In genomic region chr5:132490484-132491367, GRCh38 we compare ENCODE assay signal across 8 cellular contexts. TPM values are rescaled to one million over a fixed set of nuclear protein-coding genes. Genes with fewer than 3 reads are reported as not detected.
DNase-seq lines count a peak whose midpoint lies in the region; ATAC-seq and TF ChIP-seq lines count a peak whose summit lies in the region.

IRF1 (minus strand) TSS chr5:132490773; CDS start chr5:132489478, 1,295 bp downstream.

- H3K4me2 ChIP-seq in OCI-LY1 (ENCODE audit: low read length) = peak within 1 kb of the TSS; percentile 94

- H4K20me1 ChIP-seq in OCI-LY1 (ENCODE audit: insufficient read depth, low read length) = no peaks in the 10 kb centered on the region

- DNase-seq in DMS 273 (lab: John Stamatoyannopoulos, UW; ENCODE audit: unreplicated experiment) = peak; percentile 97
- DNase-seq in activated CD8-positive, alpha-beta memory T cell treated with anti-CD3 and anti-CD28 coated beads, Interleukin-2, amount 50 U/mL, for 4 hours = peak; percentile 99
- peak; percentile 94 for DNase-seq in endothelial cell (ENCODE audit: low spot score)
- DNase-seq in midbrain (lab: John Stamatoyannopoulos, UW) = peak; percentile 93
- peak; percentile 97 for DNase-seq in stimulated activated CD8-positive, alpha-beta memory T cell treated with anti-CD3 and anti-CD28 coated beads, Interleukin-2, amount 100 ng/mL, for 48 hours (ENCODE audit: low read depth in 2 of 2)

- H3K27ac ChIP-seq in HUES64 (ENCODE audit: low read depth, low read length) = peak within 1 kb of the TSS; percentile 70; the same call in 1 of the 2 replicates
- H3K27ac ChIP-seq in OCI-LY1 (ENCODE audit: low read depth, low read length, poor library complexity, severe bottlenecking) = peak within 1 kb of the TSS; percentile 67

- no peaks in the 10 kb centered on the region for H3K79me2 ChIP-seq in OCI-LY1 (ENCODE audit: insufficient read depth, low read length)

- WGBS in HUES64 = under 1% methylated on average over 87 of the region's 87 CpGs

- H3K4me1 ChIP-seq in HUES64 (ENCODE audit: insufficient read depth, low read length) (peaks cover 15% of the 10 kb centered on the region; the same call in 1 of the 2 replicates), OCI-LY1 (ENCODE audit: insufficient read depth, low read length, severe bottlenecking) (peaks cover 48% of the 10 kb centered on the region)

- peak within 1 kb of the TSS; percentile 73 for H3K4me3 ChIP-seq in HUES64 (ENCODE audit: low read length)
- H3K4me3 ChIP-seq in OCI-LY1 (ENCODE audit: low read depth, low read length, poor library complexity, severe bottlenecking) = peak within 1 kb of the TSS; percentile 79

- peaks cover 9% of the 10 kb centered on the region; the same call in 1 of the 2 replicates for H3F3A ChIP-seq in OCI-LY1 (ENCODE audit: insufficient read depth, low read length)

- peaks cover 36% of the 10 kb centered on the region for H3K27me3 ChIP-seq in HUES64 (ENCODE audit: insufficient read depth, low read length)
- no peaks in the 10 kb centered on the region for H3K27me3 ChIP-seq in OCI-LY1 (ENCODE audit: insufficient read depth, low read length)

- no peaks in the 10 kb centered on the region for H3K9me2 ChIP-seq in OCI-LY1 (ENCODE audit: low read depth, low read length)

- peak within 1 kb of the TSS; percentile 87 for H3K4me3 Mint-ChIP-seq in endothelial cell (ENCODE audit: unreplicated experiment)

- H3K9me3 ChIP-seq in HUES64 (ENCODE audit: insufficient read depth, low read depth, low read length) = no peaks in the 10 kb centered on the region
- no peaks in the 10 kb centered on the region for H3K9me3 ChIP-seq in OCI-LY1 (ENCODE audit: low read length)

- H3K9me3 Mint-ChIP-seq in endothelial cell (ENCODE audit: unreplicated experiment) = no peaks in the 10 kb centered on the region

- H3K9ac ChIP-seq in HUES64 (ENCODE audit: low read depth, low read length) (peak within 1 kb of the TSS; percentile 78), OCI-LY1 (ENCODE audit: low read length) (peak within 1 kb of the TSS; percentile 87)

- peak within 1 kb of the TSS; percentile 67; the same call in 1 of the 2 replicates for H2AFZ ChIP-seq in OCI-LY1 (ENCODE audit: low read length)

- TF ChIP-seq CTCF in OCI-LY1 (IDR thresholded peaks at IDR 0.05; ENCODE audit: low read length) = no peak
- peak; percentile 2 for TF ChIP-seq CTCF in endothelial cell (IDR thresholded peaks at IDR 0.05; ENCODE audit: unreplicated experiment)

- peaks cover 2% of the 10 kb centered on the region for H3K27me3 Mint-ChIP-seq in endothelial cell (ENCODE audit: unreplicated experiment)

- peaks cover 7% of the 10 kb centered on the region for H3K36me3 Mint-ChIP-seq in endothelial cell (ENCODE audit: low read depth, unreplicated experiment)

- peaks cover 4% of the 10 kb centered on the region for H3K4me1 Mint-ChIP-seq in endothelial cell (ENCODE audit: unreplicated experiment)

- peaks cover 20% of the 10 kb centered on the region for H3K36me3 ChIP-seq in HUES64 (ENCODE audit: insufficient read depth, low read length)
- peaks cover 21% of the 10 kb centered on the region for H3K36me3 ChIP-seq in OCI-LY1 (ENCODE audit: insufficient read depth, low read length)

- peak; percentile 66 for ATAC-seq in GM21447 (IDR thresholded peaks at IDR 0.05; ENCODE audit: unreplicated experiment)

- H3K27ac Mint-ChIP-seq in endothelial cell (ENCODE audit: unreplicated experiment) = no peak within 1 kb of the TSS

RNA-seq across cellular contexts. Expression of gene IRF1, which starts in this region (rescaled TPM):
- polyA plus RNA-seq in HUES64 (2013, experiment 1 of 2) = 3.7 TPM
- 5.2 TPM for polyA plus RNA-seq in HUES64 (2013, experiment 2 of 2)
- 7.1 TPM for total RNA-seq in endothelial cell (ENCODE audit: unreplicated experiment)

Comparison
In these comparisons a context has a peak if more than half of its experiments do, and no peak if none do; other contexts are left out.
1. Peak in every context shown above with its lines: DNase-seq, ATAC-seq, H3K4me3 ChIP-seq and H3K27ac ChIP-seq.